1 cellular context compared by ENCODE assay signal in the genomic region with DNA sequence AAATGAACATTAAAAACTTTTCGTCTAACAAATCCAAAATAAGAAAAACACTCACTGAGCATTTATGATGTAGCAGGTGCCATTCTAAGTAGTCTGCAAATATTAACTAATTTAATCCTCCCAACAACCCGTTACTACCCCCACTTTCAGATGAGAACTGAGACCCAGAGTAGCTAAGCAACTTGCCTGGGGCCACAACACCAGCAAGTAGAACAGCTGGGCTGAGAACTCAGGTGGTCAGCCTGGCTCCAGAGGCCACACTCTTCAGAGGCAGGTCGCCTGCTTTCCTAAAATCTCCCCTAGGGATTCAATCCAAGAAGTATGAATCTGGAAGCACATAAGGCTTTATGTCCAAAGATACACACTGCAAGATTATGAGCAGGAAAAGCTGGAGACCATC.
TF ChIP-seq lines count a peak whose summit lies in the region.

No MANE protein-coding gene starts in this region.

TF ChIP-seq in IMR-90, 13 proteins besides CTCF, POLR2A, EP300 and RAD21:
- TF ChIP-seq, protein P1, sequence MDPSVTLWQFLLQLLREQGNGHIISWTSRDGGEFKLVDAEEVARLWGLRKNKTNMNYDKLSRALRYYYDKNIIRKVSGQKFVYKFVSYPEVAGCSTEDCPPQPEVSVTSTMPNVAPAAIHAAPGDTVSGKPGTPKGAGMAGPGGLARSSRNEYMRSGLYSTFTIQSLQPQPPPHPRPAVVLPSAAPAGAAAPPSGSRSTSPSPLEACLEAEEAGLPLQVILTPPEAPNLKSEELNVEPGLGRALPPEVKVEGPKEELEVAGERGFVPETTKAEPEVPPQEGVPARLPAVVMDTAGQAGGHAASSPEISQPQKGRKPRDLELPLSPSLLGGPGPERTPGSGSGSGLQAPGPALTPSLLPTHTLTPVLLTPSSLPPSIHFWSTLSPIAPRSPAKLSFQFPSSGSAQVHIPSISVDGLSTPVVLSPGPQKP (IDR thresholded peaks at IDR 0.05; ENCODE audit: borderline replicate concordance, low read depth, low read length) = no peak
- TF ChIP-seq FOS (IDR thresholded peaks at IDR 0.05; ENCODE audit: low read depth, low read length) = no peak
- TF ChIP-seq RCOR1 (IDR thresholded peaks at IDR 0.05; ENCODE audit: insufficient replicate concordance, low read length) = no peak
- TF ChIP-seq CEBPB (IDR thresholded peaks at IDR 0.05; ENCODE audit: low read depth, low read length) = no peak
- no peak for TF ChIP-seq CHD1 (IDR thresholded peaks at IDR 0.05; ENCODE audit: low read depth, low read length)
- TF ChIP-seq, protein P2, sequence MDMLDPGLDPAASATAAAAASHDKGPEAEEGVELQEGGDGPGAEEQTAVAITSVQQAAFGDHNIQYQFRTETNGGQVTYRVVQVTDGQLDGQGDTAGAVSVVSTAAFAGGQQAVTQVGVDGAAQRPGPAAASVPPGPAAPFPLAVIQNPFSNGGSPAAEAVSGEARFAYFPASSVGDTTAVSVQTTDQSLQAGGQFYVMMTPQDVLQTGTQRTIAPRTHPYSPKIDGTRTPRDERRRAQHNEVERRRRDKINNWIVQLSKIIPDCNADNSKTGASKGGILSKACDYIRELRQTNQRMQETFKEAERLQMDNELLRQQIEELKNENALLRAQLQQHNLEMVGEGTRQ (IDR thresholded peaks at IDR 0.05; ENCODE audit: low read depth, low read length) = no peak
- TF ChIP-seq NFE2L2 (IDR thresholded peaks at IDR 0.05; ENCODE audit: low read depth, low read length) = no peak
- no peak for TF ChIP-seq RFX5 (IDR thresholded peaks at IDR 0.05; ENCODE audit: low read depth, low read length)
- TF ChIP-seq MAFK (IDR thresholded peaks at IDR 0.05; ENCODE audit: low read depth, low read length) = no peak
- TF ChIP-seq MXI1 (IDR thresholded peaks at IDR 0.05; ENCODE audit: borderline replicate concordance, low read depth, low read length) = no peak
- TF ChIP-seq SMC3 (IDR thresholded peaks at IDR 0.05; ENCODE audit: low read depth, low read length) = no peak
- no peak for TF ChIP-seq BHLHE40 (IDR thresholded peaks at IDR 0.05; ENCODE audit: low read depth, low read length)
- no peak for TF ChIP-seq MAZ (IDR thresholded peaks at IDR 0.05; ENCODE audit: borderline replicate concordance, low read depth, low read length)
